1 cellular context compared by ENCODE assay signal in genomic region chr19:14405758-14406644, GRCh38.
TF ChIP-seq lines count a peak whose summit lies in the region.

No MANE protein-coding gene starts in this region.

TF ChIP-seq in HepG2, 621 proteins besides CTCF, POLR2A, EP300 and RAD21 (continued from another document and continues in another):
- TF ChIP-seq ATF2 (CRISPR knock-in tag; IDR thresholded peaks at IDR 0.05) (peak; percentile 70; the same call in 1 of the 2 replicates), ATF7 (IDR thresholded peaks at IDR 0.05) (no peak), ATF7 (CRISPR knock-in tag; IDR thresholded peaks at IDR 0.05) (0 out of 2 replicates have a peak, but pooled peaks have one; percentile 28), KDM2A (CRISPR knock-in tag; IDR thresholded peaks at IDR 0.05; ENCODE audit: borderline replicate concordance, low read depth) (peak; percentile 88), AGO2 (optimal IDR thresholded peaks at IDR 0.05; ENCODE audit: low read depth, low read length) (peak; percentile 85), SOX5 (CRISPR knock-in tag; IDR thresholded peaks at IDR 0.05; ENCODE audit: borderline replicate concordance) (peak; percentile 27; the same call in 1 of the 2 replicates), TFDP2 (CRISPR knock-in tag; IDR thresholded peaks at IDR 0.05) (peak; percentile 50; the same call in 1 of the 2 replicates), NFYB (CRISPR knock-in tag; IDR thresholded peaks at IDR 0.05) (peak; percentile 43), RBFOX2 (IDR thresholded peaks at IDR 0.05; ENCODE audit: low read depth, low read length) (peak; percentile 51), ZNF574 (CRISPR knock-in tag; IDR thresholded peaks at IDR 0.05) (0 out of 2 replicates have a peak, but pooled peaks have one; percentile 12), THAP9 (CRISPR knock-in tag; IDR thresholded peaks at IDR 0.05; ENCODE audit: borderline replicate concordance) (peak; percentile 55; the same call in 1 of the 2 replicates), ZBTB38 (CRISPR knock-in tag; IDR thresholded peaks at IDR 0.05) (peak; percentile 26), ZNF564 (CRISPR knock-in tag; IDR thresholded peaks at IDR 0.05) (no peak), SRF (IDR thresholded peaks at IDR 0.05; ENCODE audit: low read depth, low read length) (no peak), ZBTB33 (CRISPR knock-in tag; IDR thresholded peaks at IDR 0.05) (peak; percentile 80; the same call in 1 of the 2 replicates), BORCS8-MEF2B (CRISPR knock-in tag; IDR thresholded peaks at IDR 0.05) (peak; percentile 14; the same call in 1 of the 2 replicates), ZFP36 (IDR thresholded peaks at IDR 0.05; ENCODE audit: borderline replicate concordance, low read depth, low read length, partially characterized antibody) (no peak), TEAD3 (CRISPR knock-in tag; optimal IDR thresholded peaks at IDR 0.05; ENCODE audit: borderline replicate concordance) (peak; percentile 12), RFX1 (IDR thresholded peaks at IDR 0.05) (no peak), GATAD1 (CRISPR knock-in tag; IDR thresholded peaks at IDR 0.05) (peak; percentile 56; the same call in 1 of the 2 replicates), MIER3 (CRISPR knock-in tag; IDR thresholded peaks at IDR 0.05; ENCODE audit: borderline replicate concordance) (peak; percentile 61; the same call in 1 of the 2 replicates), SOX6 (IDR thresholded peaks at IDR 0.05) (no peak), SOX6 (CRISPR knock-in tag; IDR thresholded peaks at IDR 0.05) (peak; percentile 56; the same call in 1 of the 2 replicates), ZNF362 (CRISPR knock-in tag; IDR thresholded peaks at IDR 0.05; ENCODE audit: borderline replicate concordance) (peak; percentile 73; the same call in 1 of the 2 replicates), ZBTB4 (CRISPR knock-in tag; IDR thresholded peaks at IDR 0.05; ENCODE audit: borderline replicate concordance) (peak; percentile 62; the same call in 1 of the 2 replicates), WIZ (CRISPR knock-in tag; IDR thresholded peaks at IDR 0.05) (peak; percentile 16; the same call in 1 of the 2 replicates), ZNF773 (CRISPR knock-in tag; IDR thresholded peaks at IDR 0.05; ENCODE audit: borderline replicate concordance) (peak; percentile 63; the same call in 1 of the 2 replicates), TFE3 (CRISPR knock-in tag; IDR thresholded peaks at IDR 0.05) (0 out of 2 replicates have a peak, but pooled peaks have one; percentile 32), ZNF687 (CRISPR knock-in tag; IDR thresholded peaks at IDR 0.05) (peak; percentile 82), DRAP1 (CRISPR knock-in tag; IDR thresholded peaks at IDR 0.05) (peak; percentile 75), KLF6 (CRISPR knock-in tag; IDR thresholded peaks at IDR 0.05) (peak; percentile 75; the same call in 1 of the 2 replicates)
